ENCODE assay signal across 1 cellular context in genomic region chr17:45063198-45063597, GRCh38.
TF ChIP-seq lines count a peak whose summit lies in the region.

No MANE protein-coding gene starts in this region.

TF ChIP-seq in HepG2, 621 proteins besides CTCF, POLR2A, EP300 and RAD21:
- TF ChIP-seq ZBTB46 (CRISPR knock-in tag; IDR thresholded peaks at IDR 0.05; ENCODE audit: borderline replicate concordance) (no peak), RBFOX2 (IDR thresholded peaks at IDR 0.05; ENCODE audit: low read depth, low read length) (peak; percentile 18; the same call in 1 of the 2 replicates)
